38 cellular contexts compared by ENCODE assay signal in the genomic region with DNA sequence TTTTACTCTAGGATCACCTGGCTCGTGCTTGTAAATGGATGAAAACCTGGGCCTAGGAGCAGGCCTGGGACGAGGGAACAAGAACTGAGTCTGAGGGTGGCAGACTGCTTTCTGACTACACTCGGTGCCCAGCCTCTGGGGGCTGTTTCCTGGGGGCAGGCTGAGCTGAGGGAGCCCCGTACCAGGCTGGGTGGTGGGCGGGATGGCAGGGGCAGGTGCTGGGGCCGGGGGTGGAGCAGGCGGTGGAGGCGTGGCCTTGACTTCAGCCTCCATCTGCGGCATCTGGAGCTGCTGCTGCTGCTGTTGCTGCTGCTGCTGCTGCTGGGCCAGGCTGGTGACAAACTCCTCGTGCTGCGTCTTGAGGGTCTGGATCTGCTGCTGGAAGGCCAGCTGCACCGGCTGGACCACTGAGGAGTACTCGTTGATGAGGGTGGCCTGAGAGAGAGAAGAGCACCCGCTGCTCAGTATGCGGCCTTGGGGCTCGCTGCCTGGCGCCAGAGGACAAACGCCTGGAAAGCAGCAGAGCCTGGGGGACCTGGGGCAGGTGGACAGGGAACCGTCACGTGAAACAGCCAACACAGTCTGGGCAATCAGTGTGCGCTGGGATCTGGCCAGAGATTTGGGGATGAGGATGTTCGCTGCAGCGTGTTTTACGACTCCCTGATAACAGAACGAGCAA. TPM values are rescaled to one million over a fixed set of nuclear protein-coding genes. Genes with fewer than 3 reads are reported as not detected.
"Had no signal": no experiment of that assay in that cellular context is flagged by ENCODE, and none has a peak within 500 bp of the region (broad histone marks: within the 10 kb centered on the region; RNA-seq: fewer than 3 reads in every experiment).

No MANE protein-coding gene starts in this region.

- FAIRE-seq: endometrium, endothelial cell of umbilical vein had no signal

- H3K4me3 ChIP-seq: ascending aorta, breast epithelium, cardiac muscle cell, colonic mucosa, esophagus squamous epithelium, gastroesophageal sphincter had no signal

- H3K27ac Mint-ChIP-seq: activated CD4-positive, alpha-beta memory T cell treated with anti-CD3 and anti-CD28 coated beads for 36 hours; activated CD4-positive, alpha-beta T cell treated with anti-CD3 and anti-CD28 coated beads for 36 hours; activated CD4-positive, alpha-beta T cell treated with anti-CD3 and anti-CD28 coated beads, Interleukin-2, amount 10 ng/mL, durations not matched to agents 24 days and 14 days; activated CD8-positive, alpha-beta memory T cell treated with anti-CD3 and anti-CD28 coated beads, Interleukin-2, amount 10 ng/mL, durations not matched to agents 7 days and 5 days; activated CD8-positive, alpha-beta T cell treated with anti-CD3 and anti-CD28 coated beads, Interleukin-2, amount 10 ng/mL, durations not matched to agents 7 days and 5 days; activated naive CD4-positive, alpha-beta T cell treated with anti-CD3 and anti-CD28 coated beads, Interleukin-2, amount 10 ng/mL, durations not matched to agents 7 days and 5 days; activated naive CD8-positive, alpha-beta T cell treated with anti-CD3 and anti-CD28 coated beads, Interleukin-2, amount 10 ng/mL, durations not matched to agents 7 days and 5 days; T-cell; T-helper 1 cell treated with Interleukin-12 subunit alpha and Interleukin-12 subunit beta and Interleukin-4 antibody, amounts not matched to agents 30 μg/mL and 1 μg/mL, for 36 hours had no signal

- H3K4me1 ChIP-seq: ascending aorta, breast epithelium, colonic mucosa, gastroesophageal sphincter had no signal

- ATAC-seq: activated CD4-positive, alpha-beta T cell treated with anti-CD3 and anti-CD28 coated beads for 36 hours; activated CD8-positive, alpha-beta memory T cell treated with anti-CD3 and anti-CD28 coated beads, Interleukin-2, amount 10 ng/mL, durations not matched to agents 7 days and 5 days; activated CD8-positive, alpha-beta T cell treated with anti-CD3 and anti-CD28 coated beads, Interleukin-2, amount 10 ng/mL, durations not matched to agents 7 days and 5 days; activated naive CD4-positive, alpha-beta T cell treated with anti-CD3 and anti-CD28 coated beads, Interleukin-2, amount 50 U/mL, for 72 hours; gastroesophageal sphincter; T-cell had no signal

- H3K9me3 ChIP-seq: ascending aorta, breast epithelium, colonic mucosa, esophagus squamous epithelium, gastroesophageal sphincter had no signal

- H3K27ac ChIP-seq: ascending aorta, breast epithelium, cardiac muscle cell, colonic mucosa, epithelial cell of prostate, esophagus squamous epithelium, gastroesophageal sphincter had no signal

- DNase-seq: activated CD4-positive, alpha-beta memory T cell treated with anti-CD3 and anti-CD28 coated beads for 36 hours; activated CD4-positive, alpha-beta T cell treated with anti-CD3 and anti-CD28 coated beads for 36 hours; activated CD4-positive, alpha-beta T cell treated with anti-CD3 and anti-CD28 coated beads, Interleukin-2, amount 10 ng/mL, durations not matched to agents 24 days and 14 days; activated CD4-positive, CD25-positive, alpha-beta regulatory T cell; activated CD4-positive, CD25-positive, alpha-beta regulatory T cell treated with anti-CD3 and anti-CD28 coated beads, Interleukin-2, amount 50 U/mL, for 72 hours; activated CD8-positive, alpha-beta memory T cell treated with anti-CD3 and anti-CD28 coated beads, Interleukin-2, amount 10 ng/mL, durations not matched to agents 7 days and 5 days; activated CD8-positive, alpha-beta memory T cell treated with anti-CD3 and anti-CD28 coated beads, Interleukin-2, amount 50 U/mL, for 4 hours; activated CD8-positive, alpha-beta T cell treated with anti-CD3 and anti-CD28 coated beads, Interleukin-2, amount 10 ng/mL, durations not matched to agents 7 days and 5 days; activated gamma-delta T cell; activated naive CD4-positive, alpha-beta T cell; activated naive CD4-positive, alpha-beta T cell treated with anti-CD3 and anti-CD28 coated beads, Interleukin-2, amount 10 ng/mL, durations not matched to agents 7 days and 5 days; activated naive CD8-positive, alpha-beta T cell treated with anti-CD3 and anti-CD28 coated beads, Interleukin-2, amount 10 ng/mL, durations not matched to agents 7 days and 5 days; activated T-cell treated with anti-CD3 and anti-CD28 coated beads, Interleukin-2, amount 50 U/mL, for 48 hours; central memory CD4-positive, alpha-beta T cell; cerebellar nuclear complex; colonic mucosa; effector CD8-positive, alpha-beta T cell; esophagus squamous epithelium; foreskin melanocyte; head of caudate nucleus; SW 1271; T-cell; T1000 had no signal

- H3K27me3 ChIP-seq: ascending aorta, breast epithelium, cardiac muscle cell, colonic mucosa, esophagus squamous epithelium, gastroesophageal sphincter had no signal

- H3K4me1 Mint-ChIP-seq: activated CD4-positive, alpha-beta T cell treated with anti-CD3 and anti-CD28 coated beads for 36 hours; activated CD4-positive, alpha-beta T cell treated with anti-CD3 and anti-CD28 coated beads, Interleukin-2, amount 10 ng/mL, durations not matched to agents 24 days and 14 days; activated CD8-positive, alpha-beta memory T cell treated with anti-CD3 and anti-CD28 coated beads, Interleukin-2, amount 10 ng/mL, durations not matched to agents 7 days and 5 days; activated naive CD4-positive, alpha-beta T cell treated with anti-CD3 and anti-CD28 coated beads, Interleukin-2, amount 10 ng/mL, durations not matched to agents 7 days and 5 days; activated naive CD8-positive, alpha-beta T cell treated with anti-CD3 and anti-CD28 coated beads, Interleukin-2, amount 10 ng/mL, durations not matched to agents 7 days and 5 days; brain; T-cell had no signal

- H3K9me3 Mint-ChIP-seq: activated CD4-positive, alpha-beta memory T cell treated with anti-CD3 and anti-CD28 coated beads for 36 hours; activated CD4-positive, alpha-beta T cell treated with anti-CD3 and anti-CD28 coated beads, Interleukin-2, amount 10 ng/mL, durations not matched to agents 24 days and 14 days; activated naive CD4-positive, alpha-beta T cell treated with anti-CD3 and anti-CD28 coated beads, Interleukin-2, amount 10 ng/mL, durations not matched to agents 7 days and 5 days; activated naive CD4-positive, alpha-beta T cell treated with anti-CD3 and anti-CD28 coated beads, Interleukin-2, amount 50 U/mL, for 72 hours; activated naive CD8-positive, alpha-beta T cell treated with anti-CD3 and anti-CD28 coated beads, Interleukin-2, amount 10 ng/mL, durations not matched to agents 7 days and 5 days; brain; T-cell; T-helper 1 cell treated with Interleukin-12 subunit alpha and Interleukin-12 subunit beta and Interleukin-4 antibody, amounts not matched to agents 30 μg/mL and 1 μg/mL, for 36 hours had no signal

- H3K4me3 Mint-ChIP-seq: activated CD4-positive, alpha-beta memory T cell treated with anti-CD3 and anti-CD28 coated beads for 36 hours; activated CD4-positive, alpha-beta T cell treated with anti-CD3 and anti-CD28 coated beads for 36 hours; activated CD4-positive, alpha-beta T cell treated with anti-CD3 and anti-CD28 coated beads, Interleukin-2, amount 10 ng/mL, durations not matched to agents 24 days and 14 days; activated CD8-positive, alpha-beta memory T cell treated with anti-CD3 and anti-CD28 coated beads, Interleukin-2, amount 10 ng/mL, durations not matched to agents 7 days and 5 days; activated CD8-positive, alpha-beta T cell treated with anti-CD3 and anti-CD28 coated beads, Interleukin-2, amount 10 ng/mL, durations not matched to agents 7 days and 5 days; activated naive CD4-positive, alpha-beta T cell treated with anti-CD3 and anti-CD28 coated beads, Interleukin-2, amount 10 ng/mL, durations not matched to agents 7 days and 5 days; activated naive CD8-positive, alpha-beta T cell treated with anti-CD3 and anti-CD28 coated beads, Interleukin-2, amount 10 ng/mL, durations not matched to agents 7 days and 5 days; brain; T-cell; T-helper 1 cell treated with Interleukin-12 subunit alpha and Interleukin-12 subunit beta and Interleukin-4 antibody, amounts not matched to agents 30 μg/mL and 1 μg/mL, for 36 hours had no signal

RNA-seq across cellular contexts. Expression of gene CALR3, which starts 33.6 kb away (rescaled TPM):
- total RNA-seq: activated CD4-positive, alpha-beta memory T cell treated with anti-CD3 and anti-CD28 coated beads for 36 hours; activated CD4-positive, alpha-beta T cell treated with anti-CD3 and anti-CD28 coated beads for 36 hours; activated CD4-positive, alpha-beta T cell treated with anti-CD3 and anti-CD28 coated beads, Interleukin-2, amount 10 ng/mL, durations not matched to agents 24 days and 14 days; activated CD8-positive, alpha-beta memory T cell treated with anti-CD3 and anti-CD28 coated beads, Interleukin-2, amount 10 ng/mL, durations not matched to agents 7 days and 5 days; activated CD8-positive, alpha-beta T cell treated with anti-CD3 and anti-CD28 coated beads, Interleukin-2, amount 10 ng/mL, durations not matched to agents 7 days and 5 days; activated naive CD4-positive, alpha-beta T cell treated with anti-CD3 and anti-CD28 coated beads, Interleukin-2, amount 50 U/mL, for 72 hours; activated naive CD8-positive, alpha-beta T cell treated with anti-CD3 and anti-CD28 coated beads, Interleukin-2, amount 10 ng/mL, durations not matched to agents 7 days and 5 days; ascending aorta; breast epithelium; cardiac muscle cell; colonic mucosa; dermis microvascular lymphatic vessel endothelial cell; endothelial cell of umbilical vein; esophagus squamous epithelium; fibroblast of lung; fibroblast of villous mesenchyme; gastroesophageal sphincter; glomerular endothelial cell; T-cell; T-helper 2 cell treated with Interferon-gamma antibody and Interleukin-4, amounts not matched to agents 100 ng/mL and 5 ng/mL, for 36 hours had no signal
- polyA plus RNA-seq: cardiac muscle cell, endothelial cell of umbilical vein, fibroblast of lung had no signal
